1 cellular context compared by ENCODE assay signal in the genomic region with DNA sequence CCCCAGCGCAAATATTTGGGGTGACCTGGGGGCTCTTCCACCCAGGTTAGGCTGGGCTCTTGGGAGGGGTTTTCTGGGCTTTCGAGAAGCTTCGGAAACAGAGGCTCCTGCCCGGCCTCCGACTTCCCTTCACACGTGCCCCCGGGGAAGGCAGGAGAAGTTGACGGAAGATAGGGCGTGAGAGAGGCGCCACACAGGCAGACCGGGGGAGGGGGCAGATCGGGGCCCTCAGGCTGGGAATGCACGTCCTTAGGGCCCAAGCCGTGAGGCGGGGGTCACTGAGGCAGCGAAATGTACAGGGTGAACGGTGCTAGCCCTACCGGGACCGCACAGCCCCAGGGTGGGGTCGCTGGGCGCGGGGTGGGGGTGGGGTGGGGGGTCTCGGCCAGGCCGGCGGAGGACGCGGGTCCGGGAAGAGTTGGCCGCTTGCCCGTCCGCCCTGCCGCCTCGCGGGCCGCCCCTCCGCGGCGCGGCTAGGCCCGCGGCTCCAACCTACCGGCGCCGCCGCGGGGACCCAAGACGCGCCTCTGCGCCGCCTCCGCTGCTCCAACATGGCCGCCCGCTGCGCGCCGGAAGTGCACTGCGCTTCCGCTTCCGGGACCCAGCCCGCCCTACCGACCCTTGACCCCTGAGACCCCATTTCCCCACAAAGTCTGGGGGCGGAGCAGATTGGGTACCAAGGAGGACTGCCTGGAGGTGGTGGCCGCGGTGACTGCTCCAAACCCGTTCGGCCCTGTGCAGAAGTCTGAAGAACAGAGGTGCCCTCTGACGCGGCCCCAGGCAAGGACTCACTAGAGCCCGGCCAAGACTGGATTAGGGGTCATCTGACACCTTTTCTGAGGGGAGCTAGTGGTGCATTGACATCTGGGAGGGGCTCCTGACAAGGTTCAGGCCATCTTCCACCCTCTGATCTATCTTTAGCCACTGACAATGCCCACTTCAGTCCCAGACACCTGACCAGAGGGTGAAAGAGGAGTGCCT.
TF ChIP-seq lines count a peak whose summit lies in the region.

Gene CCDC71 (minus strand): TSS at position 561 of the 981 bp plus-strand sequence. CDS start 2,123 bp downstream, outside the sequence.

TF ChIP-seq in HepG2, 621 proteins besides CTCF, POLR2A, EP300 and RAD21 (continued from another document and continues in another):
- TF ChIP-seq GRHL1 (CRISPR knock-in tag; conservative IDR thresholded peaks at IDR 0.05) (no peak), SP4 (CRISPR knock-in tag; IDR thresholded peaks at IDR 0.05) (no peak; the same call in 1 of the 2 replicates), ZNF30 (CRISPR knock-in tag; IDR thresholded peaks at IDR 0.05) (no peak), CHD2 (IDR thresholded peaks at IDR 0.05; ENCODE audit: low read depth, low read length) (no peak), KAT8 (CRISPR knock-in tag; IDR thresholded peaks at IDR 0.05) (peak; percentile 95), TCF12 (IDR thresholded peaks at IDR 0.05) (no peak), TCF12 (CRISPR knock-in tag; IDR thresholded peaks at IDR 0.05) (no peak), ZNF670 (CRISPR knock-in tag; IDR thresholded peaks at IDR 0.05; ENCODE audit: borderline replicate concordance) (no peak), TP53 (CRISPR knock-in tag; conservative IDR thresholded peaks at IDR 0.05) (no peak), ELF4 (CRISPR knock-in tag; IDR thresholded peaks at IDR 0.05; ENCODE audit: borderline replicate concordance) (0 out of 2 replicates have a peak, but pooled peaks have one; percentile 43), NRL (CRISPR knock-in tag; IDR thresholded peaks at IDR 0.05; ENCODE audit: borderline replicate concordance) (peak; percentile 61; the same call in 1 of the 2 replicates), ZNF749 (CRISPR knock-in tag; IDR thresholded peaks at IDR 0.05; ENCODE audit: borderline replicate concordance) (no peak), ONECUT2 (CRISPR knock-in tag; IDR thresholded peaks at IDR 0.05) (no peak), SNAPC2 (CRISPR knock-in tag; IDR thresholded peaks at IDR 0.05) (no peak), FOXO4 (CRISPR knock-in tag; conservative IDR thresholded peaks at IDR 0.05) (no peak), SMYD3 (CRISPR knock-in tag; IDR thresholded peaks at IDR 0.05) (no peak), ZNF570 (CRISPR knock-in tag; IDR thresholded peaks at IDR 0.05; ENCODE audit: borderline replicate concordance) (no peak), PAF1 (CRISPR knock-in tag; IDR thresholded peaks at IDR 0.05) (no peak), SRF (IDR thresholded peaks at IDR 0.05; ENCODE audit: low read depth, low read length) (no peak), SPEN (CRISPR knock-in tag; IDR thresholded peaks at IDR 0.05; ENCODE audit: low read depth) (no peak; the same call in 1 of the 2 replicates), HMGA1 (CRISPR knock-in tag; conservative IDR thresholded peaks at IDR 0.05) (no peak), NFE2L1 (CRISPR knock-in tag; IDR thresholded peaks at IDR 0.05; ENCODE audit: borderline replicate concordance) (no peak), ADNP (CRISPR knock-in tag; IDR thresholded peaks at IDR 0.05) (no peak; the same call in 1 of the 2 replicates), POLR2AphosphoS2 (IDR thresholded peaks at IDR 0.05; ENCODE audit: low read depth, low read length) (no peak), WIZ (CRISPR knock-in tag; IDR thresholded peaks at IDR 0.05) (no peak), CREM (IDR thresholded peaks at IDR 0.05) (no peak), CREM (CRISPR knock-in tag; IDR thresholded peaks at IDR 0.05) (no peak), ZNF549 (CRISPR knock-in tag; IDR thresholded peaks at IDR 0.05) (no peak), ZNF563 (CRISPR knock-in tag; IDR thresholded peaks at IDR 0.05) (peak; percentile 64; the same call in 1 of the 2 replicates), ZNF20 (CRISPR knock-in tag; IDR thresholded peaks at IDR 0.05) (no peak), TBX3 (IDR thresholded peaks at IDR 0.05; ENCODE audit: borderline replicate concordance) (no peak), ZNF414 (CRISPR knock-in tag; IDR thresholded peaks at IDR 0.05) (peak; percentile 28; the same call in 1 of the 2 replicates), ZFY (CRISPR knock-in tag; IDR thresholded peaks at IDR 0.05) (peak; percentile 63; the same call in 1 of the 2 replicates), ETV6 (CRISPR knock-in tag; conservative IDR thresholded peaks at IDR 0.05) (no peak), GATA4 (IDR thresholded peaks at IDR 0.05; ENCODE audit: borderline replicate concordance, low read depth) (no peak), ZNF253 (CRISPR knock-in tag; IDR thresholded peaks at IDR 0.05; ENCODE audit: borderline replicate concordance) (no peak; the same call in 1 of the 2 replicates), SATB2 (CRISPR knock-in tag; IDR thresholded peaks at IDR 0.05) (no peak), HNRNPL (IDR thresholded peaks at IDR 0.05; ENCODE audit: low read depth, low read length) (no peak), SSRP1 (CRISPR knock-in tag; IDR thresholded peaks at IDR 0.05) (no peak), PLRG1 (conservative IDR thresholded peaks at IDR 0.05) (no peak), ASH2L (IDR thresholded peaks at IDR 0.05; ENCODE audit: insufficient read length, low read depth, low read length) (peak; percentile 4), IKZF1 (IDR thresholded peaks at IDR 0.05) (no peak), MBNL3 (CRISPR knock-in tag; conservative IDR thresholded peaks at IDR 0.05) (no peak), KLF15 (CRISPR knock-in tag; IDR thresholded peaks at IDR 0.05; ENCODE audit: borderline replicate concordance) (no peak), SMAD9 (CRISPR knock-in tag; IDR thresholded peaks at IDR 0.05) (no peak), HMG20B (CRISPR knock-in tag; conservative IDR thresholded peaks at IDR 0.05) (no peak)
- TF ChIP-seq, protein P1, sequence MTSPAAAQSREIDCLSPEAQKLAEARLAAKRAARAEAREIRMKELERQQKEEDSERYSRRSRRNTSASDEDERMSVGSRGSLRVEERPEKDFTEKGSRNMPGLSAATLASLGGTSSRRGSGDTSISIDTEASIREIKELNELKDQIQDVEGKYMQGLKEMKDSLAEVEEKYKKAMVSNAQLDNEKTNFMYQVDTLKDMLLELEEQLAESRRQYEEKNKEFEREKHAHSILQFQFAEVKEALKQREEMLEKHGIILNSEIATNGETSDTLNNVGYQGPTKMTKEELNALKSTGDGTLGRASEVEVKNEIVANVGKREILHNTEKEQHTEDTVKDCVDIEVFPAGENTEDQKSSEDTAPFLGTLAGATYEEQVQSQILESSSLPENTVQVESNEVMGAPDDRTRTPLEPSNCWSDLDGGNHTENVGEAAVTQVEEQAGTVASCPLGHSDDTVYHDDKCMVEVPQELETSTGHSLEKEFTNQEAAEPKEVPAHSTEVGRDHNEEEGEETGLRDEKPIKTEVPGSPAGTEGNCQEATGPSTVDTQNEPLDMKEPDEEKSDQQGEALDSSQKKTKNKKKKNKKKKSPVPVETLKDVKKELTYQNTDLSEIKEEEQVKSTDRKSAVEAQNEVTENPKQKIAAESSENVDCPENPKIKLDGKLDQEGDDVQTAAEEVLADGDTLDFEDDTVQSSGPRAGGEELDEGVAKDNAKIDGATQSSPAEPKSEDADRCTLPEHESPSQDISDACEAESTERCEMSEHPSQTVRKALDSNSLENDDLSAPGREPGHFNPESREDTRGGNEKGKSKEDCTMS (CRISPR knock-in tag; conservative IDR thresholded peaks at IDR 0.05) = no peak
- TF ChIP-seq, protein P2, sequence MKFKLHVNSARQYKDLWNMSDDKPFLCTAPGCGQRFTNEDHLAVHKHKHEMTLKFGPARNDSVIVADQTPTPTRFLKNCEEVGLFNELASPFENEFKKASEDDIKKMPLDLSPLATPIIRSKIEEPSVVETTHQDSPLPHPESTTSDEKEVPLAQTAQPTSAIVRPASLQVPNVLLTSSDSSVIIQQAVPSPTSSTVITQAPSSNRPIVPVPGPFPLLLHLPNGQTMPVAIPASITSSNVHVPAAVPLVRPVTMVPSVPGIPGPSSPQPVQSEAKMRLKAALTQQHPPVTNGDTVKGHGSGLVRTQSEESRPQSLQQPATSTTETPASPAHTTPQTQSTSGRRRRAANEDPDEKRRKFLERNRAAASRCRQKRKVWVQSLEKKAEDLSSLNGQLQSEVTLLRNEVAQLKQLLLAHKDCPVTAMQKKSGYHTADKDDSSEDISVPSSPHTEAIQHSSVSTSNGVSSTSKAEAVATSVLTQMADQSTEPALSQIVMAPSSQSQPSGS (CRISPR knock-in tag; IDR thresholded peaks at IDR 0.05) = no peak; the same call in none of the 2 replicates
- TF ChIP-seq, protein P3, sequence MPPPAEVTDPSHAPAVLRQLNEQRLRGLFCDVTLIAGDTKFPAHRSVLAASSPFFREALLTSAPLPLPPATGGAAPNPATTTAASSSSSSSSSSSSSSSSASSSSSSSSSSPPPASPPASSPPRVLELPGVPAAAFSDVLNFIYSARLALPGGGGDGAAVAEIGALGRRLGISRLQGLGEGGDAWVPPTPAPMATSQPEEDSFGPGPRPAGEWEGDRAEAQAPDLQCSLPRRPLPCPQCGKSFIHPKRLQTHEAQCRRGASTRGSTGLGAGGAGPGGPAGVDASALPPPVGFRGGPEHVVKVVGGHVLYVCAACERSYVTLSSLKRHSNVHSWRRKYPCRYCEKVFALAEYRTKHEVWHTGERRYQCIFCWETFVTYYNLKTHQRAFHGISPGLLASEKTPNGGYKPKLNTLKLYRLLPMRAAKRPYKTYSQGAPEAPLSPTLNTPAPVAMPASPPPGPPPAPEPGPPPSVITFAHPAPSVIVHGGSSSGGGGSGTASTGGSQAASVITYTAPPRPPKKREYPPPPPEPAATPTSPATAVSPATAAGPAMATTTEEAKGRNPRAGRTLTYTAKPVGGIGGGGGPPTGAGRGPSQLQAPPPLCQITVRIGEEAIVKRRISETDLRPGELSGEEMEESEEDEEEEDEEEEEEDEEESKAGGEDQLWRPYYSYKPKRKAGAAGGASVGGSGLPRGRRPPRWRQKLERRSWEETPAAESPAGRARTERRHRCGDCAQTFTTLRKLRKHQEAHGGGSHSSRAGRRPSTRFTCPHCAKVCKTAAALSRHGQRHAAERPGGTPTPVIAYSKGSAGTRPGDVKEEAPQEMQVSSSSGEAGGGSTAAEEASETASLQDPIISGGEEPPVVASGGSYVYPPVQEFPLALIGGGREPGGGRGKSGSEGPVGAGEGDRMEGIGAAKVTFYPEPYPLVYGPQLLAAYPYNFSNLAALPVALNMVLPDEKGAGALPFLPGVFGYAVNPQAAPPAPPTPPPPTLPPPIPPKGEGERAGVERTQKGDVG (CRISPR knock-in tag; IDR thresholded peaks at IDR 0.05; ENCODE audit: borderline replicate concordance) = no peak
- TF ChIP-seq, protein P4, sequence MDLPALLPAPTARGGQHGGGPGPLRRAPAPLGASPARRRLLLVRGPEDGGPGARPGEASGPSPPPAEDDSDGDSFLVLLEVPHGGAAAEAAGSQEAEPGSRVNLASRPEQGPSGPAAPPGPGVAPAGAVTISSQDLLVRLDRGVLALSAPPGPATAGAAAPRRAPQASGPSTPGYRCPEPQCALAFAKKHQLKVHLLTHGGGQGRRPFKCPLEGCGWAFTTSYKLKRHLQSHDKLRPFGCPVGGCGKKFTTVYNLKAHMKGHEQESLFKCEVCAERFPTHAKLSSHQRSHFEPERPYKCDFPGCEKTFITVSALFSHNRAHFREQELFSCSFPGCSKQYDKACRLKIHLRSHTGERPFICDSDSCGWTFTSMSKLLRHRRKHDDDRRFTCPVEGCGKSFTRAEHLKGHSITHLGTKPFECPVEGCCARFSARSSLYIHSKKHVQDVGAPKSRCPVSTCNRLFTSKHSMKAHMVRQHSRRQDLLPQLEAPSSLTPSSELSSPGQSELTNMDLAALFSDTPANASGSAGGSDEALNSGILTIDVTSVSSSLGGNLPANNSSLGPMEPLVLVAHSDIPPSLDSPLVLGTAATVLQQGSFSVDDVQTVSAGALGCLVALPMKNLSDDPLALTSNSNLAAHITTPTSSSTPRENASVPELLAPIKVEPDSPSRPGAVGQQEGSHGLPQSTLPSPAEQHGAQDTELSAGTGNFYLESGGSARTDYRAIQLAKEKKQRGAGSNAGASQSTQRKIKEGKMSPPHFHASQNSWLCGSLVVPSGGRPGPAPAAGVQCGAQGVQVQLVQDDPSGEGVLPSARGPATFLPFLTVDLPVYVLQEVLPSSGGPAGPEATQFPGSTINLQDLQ (CRISPR knock-in tag; IDR thresholded peaks at IDR 0.05) = peak; percentile 40; the same call in 1 of the 2 replicates
- TF ChIP-seq, protein P5, sequence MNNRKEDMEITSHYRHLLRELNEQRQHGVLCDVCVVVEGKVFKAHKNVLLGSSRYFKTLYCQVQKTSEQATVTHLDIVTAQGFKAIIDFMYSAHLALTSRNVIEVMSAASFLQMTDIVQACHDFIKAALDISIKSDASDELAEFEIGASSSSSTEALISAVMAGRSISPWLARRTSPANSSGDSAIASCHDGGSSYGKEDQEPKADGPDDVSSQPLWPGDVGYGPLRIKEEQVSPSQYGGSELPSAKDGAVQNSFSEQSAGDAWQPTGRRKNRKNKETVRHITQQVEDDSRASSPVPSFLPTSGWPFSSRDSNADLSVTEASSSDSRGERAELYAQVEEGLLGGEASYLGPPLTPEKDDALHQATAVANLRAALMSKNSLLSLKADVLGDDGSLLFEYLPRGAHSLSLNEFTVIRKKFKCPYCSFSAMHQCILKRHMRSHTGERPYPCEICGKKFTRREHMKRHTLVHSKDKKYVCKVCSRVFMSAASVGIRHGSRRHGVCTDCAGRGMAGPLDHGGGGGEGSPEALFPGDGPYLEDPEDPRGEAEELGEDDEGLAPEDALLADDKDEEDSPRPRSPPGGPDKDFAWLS (CRISPR knock-in tag; IDR thresholded peaks at IDR 0.05; ENCODE audit: borderline replicate concordance) = peak; percentile 97
